ENCODE assay signal across 39 cellular contexts in the genomic region with DNA sequence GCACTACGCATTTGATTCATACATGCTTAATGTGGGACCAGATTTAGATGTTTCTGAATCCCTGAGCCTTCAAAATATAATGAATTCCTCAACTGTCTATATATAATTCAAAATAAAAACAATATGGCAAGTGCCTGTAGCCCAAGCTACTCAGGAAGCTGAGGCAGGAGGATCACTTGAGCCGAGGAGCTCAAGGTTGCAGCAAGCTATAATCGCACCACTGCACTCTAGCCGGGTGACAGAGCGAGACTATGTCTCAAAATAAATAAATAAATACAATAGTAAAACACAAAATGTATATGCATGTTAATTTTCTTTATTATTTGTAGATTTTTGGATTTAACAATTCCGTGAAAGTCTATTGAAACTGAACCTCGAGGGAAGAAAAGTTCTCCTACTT. TPM values are rescaled to one million over a fixed set of nuclear protein-coding genes. Genes with fewer than 3 reads are reported as not detected.
"Had no signal": no experiment of that assay in that cellular context is flagged by ENCODE, and none has a peak within 500 bp of the region (broad histone marks: within the 10 kb centered on the region; RNA-seq: fewer than 3 reads in every experiment).

No MANE protein-coding gene starts in this region.

- H3K4me1 Mint-ChIP-seq: activated B cell treated with CpG ODN at 0.5 μM for 24 hours; activated CD4-positive, alpha-beta T cell treated with anti-CD3 and anti-CD28 coated beads, Interleukin-2, amount 10 ng/mL, durations not matched to agents 24 days and 14 days; activated naive CD4-positive, alpha-beta T cell treated with anti-CD3 and anti-CD28 coated beads, Interleukin-2, amount 10 ng/mL, durations not matched to agents 7 days and 5 days; activated naive CD4-positive, alpha-beta T cell treated with anti-CD3 and anti-CD28 coated beads, Interleukin-2, amount 50 U/mL, for 24 hours; activated naive CD8-positive, alpha-beta T cell treated with anti-CD3 and anti-CD28 coated beads, Interleukin-2, amount 10 ng/mL, durations not matched to agents 7 days and 5 days; activated naive CD8-positive, alpha-beta T cell treated with anti-CD3 and anti-CD28 coated beads, Interleukin-2, amount 50 U/mL, for 24 hours; activated T-helper 17 cell treated with anti-CD3 and anti-CD28 coated beads, Interleukin-2, amount 50 U/mL, for 72 hours; central memory CD8-positive, alpha-beta T cell had no signal

- H3K27ac Mint-ChIP-seq: activated B cell treated with CpG ODN at 0.5 μM for 24 hours; activated CD4-positive, alpha-beta memory T cell treated with anti-CD3 and anti-CD28 coated beads for 36 hours; activated CD4-positive, alpha-beta T cell treated with anti-CD3 and anti-CD28 coated beads, Interleukin-2, amount 10 ng/mL, durations not matched to agents 24 days and 14 days; activated CD8-positive, alpha-beta T cell treated with anti-CD3 and anti-CD28 coated beads for 36 hours; activated naive CD4-positive, alpha-beta T cell treated with anti-CD3 and anti-CD28 coated beads, Interleukin-2, amount 10 ng/mL, durations not matched to agents 7 days and 5 days; activated naive CD4-positive, alpha-beta T cell treated with anti-CD3 and anti-CD28 coated beads, Interleukin-2, amount 50 U/mL, for 24 hours; activated naive CD8-positive, alpha-beta T cell; activated naive CD8-positive, alpha-beta T cell treated with anti-CD3 and anti-CD28 coated beads, Interleukin-2, amount 10 ng/mL, durations not matched to agents 7 days and 5 days; activated naive CD8-positive, alpha-beta T cell treated with anti-CD3 and anti-CD28 coated beads, Interleukin-2, amount 50 U/mL, for 24 hours; activated T-cell treated with anti-CD3 and anti-CD28 coated beads, Interleukin-2, amount 50 U/mL, for 72 hours; activated T-helper 1 cell treated with anti-CD3 and anti-CD28 coated beads, Interleukin-12 subunit alpha, Interleukin-12 subunit beta, Interleukin-2, Interleukin-4 antibody, amounts not matched to agents 30 ng/mL and 10 ng/mL and 1 ng/mL, durations not matched to agents 14 hours and 24 hours and 36 hours; activated T-helper 17 cell treated with anti-CD3 and anti-CD28 coated beads, Interleukin-2, amount 50 U/mL, for 72 hours; brain; T-helper 1 cell treated with Interleukin-12 subunit alpha and Interleukin-12 subunit beta and Interleukin-4 antibody, amounts not matched to agents 30 μg/mL and 1 μg/mL, for 36 hours; T-helper 2 cell treated with Interferon-gamma antibody and Interleukin-4, amounts not matched to agents 5 μg/mL and 100 μg/mL, for 36 hours had no signal

- H3K4me1 ChIP-seq: ascending aorta had no signal

- H3K4me3 ChIP-seq: ascending aorta, cardiac muscle cell had no signal

- H3K27me3 ChIP-seq: ascending aorta, cardiac muscle cell had no signal

- H3K4me3 Mint-ChIP-seq: activated B cell treated with CpG ODN at 0.5 μM for 24 hours; activated CD4-positive, alpha-beta memory T cell treated with anti-CD3 and anti-CD28 coated beads for 36 hours; activated CD4-positive, alpha-beta T cell treated with anti-CD3 and anti-CD28 coated beads, Interleukin-2, amount 10 ng/mL, durations not matched to agents 24 days and 14 days; activated CD8-positive, alpha-beta T cell treated with anti-CD3 and anti-CD28 coated beads for 36 hours; activated naive CD4-positive, alpha-beta T cell treated with anti-CD3 and anti-CD28 coated beads, Interleukin-2, amount 10 ng/mL, durations not matched to agents 7 days and 5 days; activated naive CD4-positive, alpha-beta T cell treated with anti-CD3 and anti-CD28 coated beads, Interleukin-2, amount 50 U/mL, for 24 hours; activated naive CD8-positive, alpha-beta T cell; activated naive CD8-positive, alpha-beta T cell treated with anti-CD3 and anti-CD28 coated beads, Interleukin-2, amount 10 ng/mL, durations not matched to agents 7 days and 5 days; activated naive CD8-positive, alpha-beta T cell treated with anti-CD3 and anti-CD28 coated beads, Interleukin-2, amount 50 U/mL, for 24 hours; activated T-cell treated with anti-CD3 and anti-CD28 coated beads, Interleukin-2, amount 50 U/mL, for 4 hours; activated T-cell treated with anti-CD3 and anti-CD28 coated beads, Interleukin-2, amount 50 U/mL, for 72 hours; activated T-helper 1 cell treated with anti-CD3 and anti-CD28 coated beads, Interleukin-12 subunit alpha, Interleukin-12 subunit beta, Interleukin-2, Interleukin-4 antibody, amounts not matched to agents 30 ng/mL and 10 ng/mL and 1 ng/mL, durations not matched to agents 14 hours and 24 hours and 36 hours; activated T-helper 17 cell treated with anti-CD3 and anti-CD28 coated beads, Interleukin-2, amount 50 U/mL, for 72 hours; brain; central memory CD8-positive, alpha-beta T cell; T-helper 1 cell treated with Interleukin-12 subunit alpha and Interleukin-12 subunit beta and Interleukin-4 antibody, amounts not matched to agents 30 μg/mL and 1 μg/mL, for 36 hours; T-helper 2 cell treated with Interferon-gamma antibody and Interleukin-4, amounts not matched to agents 5 μg/mL and 100 μg/mL, for 36 hours had no signal

- ATAC-seq: activated CD8-positive, alpha-beta T cell treated with anti-CD3 and anti-CD28 coated beads for 36 hours; activated naive CD8-positive, alpha-beta T cell treated with anti-CD3 and anti-CD28 coated beads, Interleukin-2, amount 50 U/mL, for 24 hours; activated T-cell treated with anti-CD3 and anti-CD28 coated beads, Interleukin-2, amount 50 U/mL, for 4 hours; activated T-cell treated with anti-CD3 and anti-CD28 coated beads, Interleukin-2, amount 50 U/mL, for 72 hours; activated T-helper 17 cell treated with anti-CD3 and anti-CD28 coated beads, Interleukin-2, amount 50 U/mL, for 72 hours had no signal

- H3K9me3 ChIP-seq: ascending aorta had no signal

- H3K27ac ChIP-seq: ascending aorta, cardiac muscle cell, VCaP had no signal

- H3K36me3 Mint-ChIP-seq: activated CD4-positive, alpha-beta memory T cell treated with anti-CD3 and anti-CD28 coated beads for 36 hours; activated naive CD4-positive, alpha-beta T cell treated with anti-CD3 and anti-CD28 coated beads, Interleukin-2, amount 10 ng/mL, durations not matched to agents 7 days and 5 days; activated naive CD4-positive, alpha-beta T cell treated with anti-CD3 and anti-CD28 coated beads, Interleukin-2, amount 50 U/mL, for 24 hours; activated naive CD8-positive, alpha-beta T cell; activated naive CD8-positive, alpha-beta T cell treated with anti-CD3 and anti-CD28 coated beads, Interleukin-2, amount 10 ng/mL, durations not matched to agents 7 days and 5 days; brain had no signal

- H3K27me3 Mint-ChIP-seq: activated B cell treated with CpG ODN at 0.5 μM for 24 hours; activated CD4-positive, alpha-beta T cell treated with anti-CD3 and anti-CD28 coated beads, Interleukin-2, amount 10 ng/mL, durations not matched to agents 24 days and 14 days; activated naive CD4-positive, alpha-beta T cell treated with anti-CD3 and anti-CD28 coated beads, Interleukin-2, amount 10 ng/mL, durations not matched to agents 7 days and 5 days; activated naive CD4-positive, alpha-beta T cell treated with anti-CD3 and anti-CD28 coated beads, Interleukin-2, amount 50 U/mL, for 24 hours; activated naive CD8-positive, alpha-beta T cell treated with anti-CD3 and anti-CD28 coated beads, Interleukin-2, amount 10 ng/mL, durations not matched to agents 7 days and 5 days had no signal

- DNase-seq: activated B cell treated with CpG ODN at 0.5 μM for 24 hours; activated CD4-positive, alpha-beta memory T cell treated with anti-CD3 and anti-CD28 coated beads for 36 hours; activated CD4-positive, alpha-beta T cell treated with anti-CD3 and anti-CD28 coated beads for 4 hours; activated CD4-positive, alpha-beta T cell treated with anti-CD3 and anti-CD28 coated beads, Interleukin-2, amount 10 ng/mL, durations not matched to agents 24 days and 14 days; activated CD4-positive, alpha-beta T cell treated with anti-CD3 and anti-CD28 coated beads, Interleukin-2, amount 50 U/mL, for 1 hour; activated CD4-positive, alpha-beta T cell treated with anti-CD3 and anti-CD28 coated beads, Interleukin-2, amount 50 U/mL, for 4 hours; activated CD4-positive, CD25-positive, alpha-beta regulatory T cell treated with anti-CD3 and anti-CD28 coated beads, Interleukin-2, amount 50 U/mL, for 72 hours; activated CD8-positive, alpha-beta memory T cell treated with anti-CD3 and anti-CD28 coated beads, Interleukin-2, amount 50 U/mL, for 4 hours; activated CD8-positive, alpha-beta T cell treated with anti-CD3 and anti-CD28 coated beads for 36 hours; activated effector memory CD4-positive, alpha-beta T cell treated with Interleukin-2 at 50 U/mL for 16 hours; activated gamma-delta T cell; activated naive CD4-positive, alpha-beta T cell treated with anti-CD3 and anti-CD28 coated beads, Interleukin-2, amount 10 ng/mL, durations not matched to agents 7 days and 5 days; activated naive CD4-positive, alpha-beta T cell treated with Interleukin-2 at 50 U/mL for 16 hours; activated naive CD8-positive, alpha-beta T cell treated with anti-CD3 and anti-CD28 coated beads, Interleukin-2, amount 10 ng/mL, durations not matched to agents 7 days and 5 days; activated naive CD8-positive, alpha-beta T cell treated with anti-CD3 and anti-CD28 coated beads, Interleukin-2, amount 50 U/mL, for 24 hours; activated T-cell treated with anti-CD3 and anti-CD28 coated beads for 4 hours; activated T-cell treated with anti-CD3 and anti-CD28 coated beads, Interleukin-2, amount 50 U/mL, for 1 hour; activated T-cell treated with anti-CD3 and anti-CD28 coated beads, Interleukin-2, amount 50 U/mL, for 4 hours; activated T-cell treated with anti-CD3 and anti-CD28 coated beads, Interleukin-2, amount 50 U/mL, for 72 hours; amygdala; anterior cingulate cortex; caudate nucleus; cerebellar nuclear complex; T-helper 1 cell; T-helper 2 cell; T-helper 9 cell had no signal

- H3K36me3 ChIP-seq: ascending aorta, cardiac muscle cell had no signal

- H3K9me3 Mint-ChIP-seq: activated B cell treated with CpG ODN at 0.5 μM for 24 hours; activated CD4-positive, alpha-beta memory T cell treated with anti-CD3 and anti-CD28 coated beads for 36 hours; activated CD4-positive, alpha-beta T cell treated with anti-CD3 and anti-CD28 coated beads, Interleukin-2, amount 10 ng/mL, durations not matched to agents 24 days and 14 days; activated CD8-positive, alpha-beta T cell treated with anti-CD3 and anti-CD28 coated beads for 36 hours; activated naive CD4-positive, alpha-beta T cell treated with anti-CD3 and anti-CD28 coated beads, Interleukin-2, amount 10 ng/mL, durations not matched to agents 7 days and 5 days; activated naive CD4-positive, alpha-beta T cell treated with anti-CD3 and anti-CD28 coated beads, Interleukin-2, amount 50 U/mL, for 24 hours; activated naive CD8-positive, alpha-beta T cell treated with anti-CD3 and anti-CD28 coated beads, Interleukin-2, amount 10 ng/mL, durations not matched to agents 7 days and 5 days; activated naive CD8-positive, alpha-beta T cell treated with anti-CD3 and anti-CD28 coated beads, Interleukin-2, amount 50 U/mL, for 24 hours; activated T-cell treated with anti-CD3 and anti-CD28 coated beads, Interleukin-2, amount 50 U/mL, for 4 hours; activated T-cell treated with anti-CD3 and anti-CD28 coated beads, Interleukin-2, amount 50 U/mL, for 72 hours; activated T-helper 1 cell treated with anti-CD3 and anti-CD28 coated beads, Interleukin-12 subunit alpha, Interleukin-12 subunit beta, Interleukin-2, Interleukin-4 antibody, amounts not matched to agents 30 ng/mL and 10 ng/mL and 1 ng/mL, durations not matched to agents 14 hours and 24 hours and 36 hours; activated T-helper 17 cell treated with anti-CD3 and anti-CD28 coated beads, Interleukin-2, amount 50 U/mL, for 72 hours; central memory CD8-positive, alpha-beta T cell; T-helper 1 cell treated with Interleukin-12 subunit alpha and Interleukin-12 subunit beta and Interleukin-4 antibody, amounts not matched to agents 30 μg/mL and 1 μg/mL, for 36 hours; T-helper 2 cell treated with Interferon-gamma antibody and Interleukin-4, amounts not matched to agents 5 μg/mL and 100 μg/mL, for 36 hours had no signal

RNA-seq across cellular contexts. Expression of gene IRX6, which starts 50.6 kb away (rescaled TPM):
- total RNA-seq: activated CD4-positive, alpha-beta memory T cell treated with anti-CD3 and anti-CD28 coated beads for 36 hours; activated CD4-positive, alpha-beta T cell treated with anti-CD3 and anti-CD28 coated beads, Interleukin-2, amount 10 ng/mL, durations not matched to agents 24 days and 14 days; activated CD8-positive, alpha-beta memory T cell treated with anti-CD3 and anti-CD28 coated beads for 36 hours; activated CD8-positive, alpha-beta T cell treated with anti-CD3 and anti-CD28 coated beads for 36 hours; activated naive CD8-positive, alpha-beta T cell treated with anti-CD3 and anti-CD28 coated beads, Interleukin-2, amount 10 ng/mL, durations not matched to agents 7 days and 5 days; activated T-cell treated with anti-CD3 and anti-CD28 coated beads, Interleukin-2, amount 50 U/mL, for 4 hours; activated T-cell treated with anti-CD3 and anti-CD28 coated beads, Interleukin-2, amount 50 U/mL, for 72 hours; activated T-helper 1 cell treated with anti-CD3 and anti-CD28 coated beads, Interleukin-12 subunit alpha, Interleukin-12 subunit beta, Interleukin-2, Interleukin-4 antibody, amounts not matched to agents 30 ng/mL and 10 ng/mL and 1 ng/mL, durations not matched to agents 14 hours and 24 hours and 36 hours; activated T-helper 17 cell treated with anti-CD3 and anti-CD28 coated beads, Interleukin-2, amount 50 U/mL, for 72 hours; bronchial epithelial cell had no signal
